Comparison of ENCODE assay signal across 7 cellular contexts in the genomic region with DNA sequence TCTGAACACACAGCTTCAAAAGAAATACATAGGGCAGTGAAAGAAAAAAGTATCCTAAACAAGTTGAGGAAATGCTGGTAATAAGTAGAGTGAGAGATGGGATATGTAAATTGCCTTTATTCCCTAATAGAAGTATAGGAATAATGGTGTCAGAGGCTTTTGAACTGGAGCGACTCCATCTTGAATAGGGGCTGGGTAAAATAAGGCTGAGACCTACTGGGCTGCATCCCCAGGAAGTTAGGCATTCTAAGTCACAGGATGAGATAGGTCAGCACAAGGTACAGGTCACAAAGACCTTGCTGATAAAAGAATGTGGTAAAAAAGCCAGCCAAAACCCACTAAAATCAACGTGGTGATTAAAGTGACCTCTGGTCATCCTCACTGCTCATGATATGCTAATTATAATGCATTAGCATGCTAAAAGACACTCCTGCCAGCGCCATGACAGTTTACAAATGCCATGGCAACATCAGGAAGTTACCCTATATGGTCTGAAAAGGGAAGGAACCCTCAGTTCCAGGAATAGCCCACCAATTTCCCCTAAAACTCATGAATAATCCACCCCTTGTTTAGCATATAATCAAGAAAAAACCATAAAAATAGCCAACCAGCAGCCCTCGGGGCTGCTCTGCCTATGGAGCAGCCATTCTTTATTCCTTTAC. TPM values are rescaled to one million over a fixed set of nuclear protein-coding genes. Genes with fewer than 3 reads are reported as not detected.
"Had no signal": no experiment of that assay in that cellular context is flagged by ENCODE, and none has a peak within 500 bp of the region (broad histone marks: within the 10 kb centered on the region; RNA-seq: fewer than 3 reads in every experiment).

No MANE protein-coding gene starts in this region.

RNA-seq across cellular contexts. Expression of gene ADAM21, which starts 32.6 kb away (rescaled TPM):
- total RNA-seq: left colon, liver, osteocyte, posterior vena cava, suprapubic skin, ureter, vagina had no signal
